8 cellular contexts compared by ENCODE assay signal in the genomic region with DNA sequence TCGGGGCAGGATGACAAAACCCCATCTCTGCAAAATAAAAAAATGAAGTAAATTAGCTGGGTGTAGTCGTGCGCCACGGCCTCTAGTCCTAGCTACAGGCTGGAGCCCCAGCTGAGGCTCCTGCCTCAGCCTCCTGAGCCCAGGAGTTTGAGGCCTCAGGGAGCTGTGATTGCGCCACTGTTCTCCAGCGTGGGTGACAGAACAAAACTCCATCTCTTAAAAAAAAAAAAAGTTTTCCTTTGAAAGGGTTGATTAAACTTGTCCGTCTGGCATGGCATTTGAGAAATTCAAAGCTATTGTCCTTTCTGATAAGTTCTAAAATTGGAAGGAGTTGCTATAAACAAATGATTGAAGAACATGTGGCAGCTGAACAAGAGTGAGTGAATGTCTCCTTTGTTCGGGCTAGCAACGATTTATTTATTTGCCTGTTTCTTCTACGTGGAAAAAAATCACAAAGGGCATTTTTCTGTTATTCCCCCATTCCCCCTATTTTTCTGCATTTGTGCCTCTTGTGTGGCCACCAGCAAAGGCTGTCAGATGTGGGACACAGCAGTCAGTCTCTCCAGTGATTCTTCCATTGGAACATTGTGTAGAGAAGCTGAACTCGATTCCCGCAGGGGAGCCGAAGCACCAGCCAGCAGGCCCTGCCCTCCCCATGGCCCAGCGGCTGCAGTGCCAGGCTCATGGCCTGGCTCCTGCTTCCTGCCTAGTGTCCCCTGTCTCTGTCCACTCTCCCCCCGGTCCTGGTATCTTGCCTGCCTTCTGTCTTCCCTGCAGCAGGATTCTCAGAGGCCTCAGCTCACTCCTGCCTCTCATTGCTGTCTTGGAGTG. TPM values are rescaled to one million over a fixed set of nuclear protein-coding genes. Genes with fewer than 3 reads are reported as not detected.
DNase-seq lines count a peak whose midpoint lies in the region; ATAC-seq and TF ChIP-seq lines count a peak whose summit lies in the region.

No MANE protein-coding gene starts in this region.

- no peak for ATAC-seq in GM19455 (IDR thresholded peaks at IDR 0.05; ENCODE audit: unreplicated experiment)

- H3K36me3 Mint-ChIP-seq in activated naive CD4-positive, alpha-beta T cell treated with anti-CD3 and anti-CD28 coated beads for 36 hours (ENCODE audit: low read depth), result peaks cover 74% of the 10 kb centered on the region
- peaks cover 46% of the 10 kb centered on the region for H3K36me3 Mint-ChIP-seq in endothelial cell (ENCODE audit: low read depth, unreplicated experiment)
- H3K36me3 Mint-ChIP-seq in type B pancreatic cell, result peaks cover 30% of the 10 kb centered on the region

- intact Hi-C loops in activated naive CD4-positive, alpha-beta T cell treated with anti-CD3 and anti-CD28 coated beads for 36 hours (cut with micrococcal nuclease), result no loop called here

- H3K4me3 Mint-ChIP-seq in activated naive CD4-positive, alpha-beta T cell treated with anti-CD3 and anti-CD28 coated beads for 36 hours, result no peak overlapping the region
- H3K4me3 Mint-ChIP-seq in endothelial cell (ENCODE audit: unreplicated experiment), result no peak overlapping the region
- no peak overlapping the region for H3K4me3 Mint-ChIP-seq in type B pancreatic cell

- peaks cover 96% of the 10 kb centered on the region for H3K4me1 Mint-ChIP-seq in activated naive CD4-positive, alpha-beta T cell treated with anti-CD3 and anti-CD28 coated beads for 36 hours (ENCODE audit: low read depth)
- H3K4me1 Mint-ChIP-seq in endothelial cell (ENCODE audit: unreplicated experiment) (peaks cover 12% of the 10 kb centered on the region), type B pancreatic cell (ENCODE audit: unreplicated experiment) (peaks cover 17% of the 10 kb centered on the region)

- no peak for DNase-seq in activated naive CD4-positive, alpha-beta T cell treated with anti-CD3 and anti-CD28 coated beads for 36 hours
- DNase-seq in activated naive CD4-positive, alpha-beta T cell treated with Interleukin-2 at 50 U/mL for 16 hours, result no peak
- DNase-seq in endothelial cell (ENCODE audit: low spot score) (no peak), middle frontal gyrus (ENCODE audit: extremely low spot score, low spot score) (peak; percentile 32), type B pancreatic cell (ENCODE audit: extremely low spot score, unreplicated experiment) (peak; percentile 57), NCI-H1930 (lab: John Stamatoyannopoulos, UW) (no peak)
- no peak for DNase-seq in stimulated activated CD4-positive, alpha-beta T cell treated with anti-CD3 and anti-CD28 coated beads, Interleukin-2, amount 100 ng/mL, for 48 hours

- no peaks in the 10 kb centered on the region for H3K27me3 Mint-ChIP-seq in activated naive CD4-positive, alpha-beta T cell treated with anti-CD3 and anti-CD28 coated beads for 36 hours (ENCODE audit: low read depth)
- H3K27me3 Mint-ChIP-seq in endothelial cell (ENCODE audit: unreplicated experiment) (no peaks in the 10 kb centered on the region), type B pancreatic cell (no peaks in the 10 kb centered on the region)

- CTCF ChIA-PET in activated naive CD4-positive, alpha-beta T cell treated with anti-CD3 and anti-CD28 coated beads for 36 hours (lab: Charles Lee), result interaction anchor here (0.6 to 1.7 kb wide), 7 partner anchors 20 to 216 kb away, joined by 3 to 5 read pairs (median 3); no protein-coding TSS in a partner anchor

- TF ChIP-seq CTCF in endothelial cell (IDR thresholded peaks at IDR 0.05; ENCODE audit: unreplicated experiment) (no peak), type B pancreatic cell (conservative IDR thresholded peaks at IDR 0.05) (no peak)

- peak overlapping the region; percentile 97 for H3K27ac Mint-ChIP-seq in activated naive CD4-positive, alpha-beta T cell treated with anti-CD3 and anti-CD28 coated beads for 36 hours
- peak overlapping the region; percentile 64 for H3K27ac Mint-ChIP-seq in endothelial cell (ENCODE audit: unreplicated experiment)
- peak overlapping the region; percentile 71 for H3K27ac Mint-ChIP-seq in type B pancreatic cell

- no peaks in the 10 kb centered on the region for H3K9me3 Mint-ChIP-seq in activated naive CD4-positive, alpha-beta T cell treated with anti-CD3 and anti-CD28 coated beads for 36 hours
- H3K9me3 Mint-ChIP-seq in endothelial cell (ENCODE audit: unreplicated experiment) (no peaks in the 10 kb centered on the region), type B pancreatic cell (no peaks in the 10 kb centered on the region)

RNA-seq across cellular contexts. Expression of a gene that starts 21.5 kb away (rescaled TPM):
- 10 to 100 TPM; 29.6 to 30.9 TPM for total RNA-seq in activated naive CD4-positive, alpha-beta T cell treated with anti-CD3 and anti-CD28 coated beads for 36 hours
- total RNA-seq in endothelial cell (ENCODE audit: unreplicated experiment), result 11.0 TPM
- total RNA-seq in type B pancreatic cell (ENCODE audit: low replicate concordance), result 5.1 and 5.8 TPM in 2 replicates

RNA-seq across cellular contexts. Expression of a gene that starts 47.8 kb away (rescaled TPM):
- total RNA-seq in activated naive CD4-positive, alpha-beta T cell treated with anti-CD3 and anti-CD28 coated beads for 36 hours, result 10 to 100 TPM; 21.3 to 27.4 TPM
- total RNA-seq in endothelial cell (ENCODE audit: unreplicated experiment), result 41.3 TPM
- total RNA-seq in type B pancreatic cell (ENCODE audit: low replicate concordance), result 6.9 and 13.4 TPM in 2 replicates

Comparison
In these comparisons a context has a peak if more than half of its experiments do, and no peak if none do; other contexts are left out.
1. DNase-seq: peak in middle frontal gyrus (single experiment) and type B pancreatic cell (single experiment); none in activated naive CD4-positive, alpha-beta T cell treated with anti-CD3 and anti-CD28 coated beads for 36 hours (single experiment), activated naive CD4-positive, alpha-beta T cell treated with Interleukin-2 at 50 U/mL for 16 hours (single experiment), endothelial cell (single experiment), stimulated activated CD4-positive, alpha-beta T cell treated with anti-CD3 and anti-CD28 coated beads, Interleukin-2, amount 100 ng/mL, for 48 hours (0 of 2) and NCI-H1930 (0 of 2).
2. Peak in every context shown above with its lines, with median percentiles within 50 percentile points of each other: H3K27ac Mint-ChIP-seq.